Comparison of ENCODE assay signal across 8 cellular contexts in genomic region chr9:137240321-137240840, GRCh38. TPM values are rescaled to one million over a fixed set of nuclear protein-coding genes. Genes with fewer than 3 reads are reported as not detected.
A peak's percentile ranks its signal among the peaks of the same experiment; 100 is the strongest.
DNase-seq lines count a peak whose midpoint lies in the region; ATAC-seq and TF ChIP-seq lines count a peak whose summit lies in the region.

No MANE protein-coding gene starts in this region.

- CTCF ChIA-PET in RWPE1 (lab: Yijun Ruan, JAX): interaction anchor here (0.6 to 2.0 kb wide), 7 partner anchors 9 to 554 kb away, joined by 3 to 8 read pairs (median 4); partner anchors contain the start of genes ENTPD2 and NRARP

- peaks cover 0 to 2% (median 0%) of the 10 kb centered on the region in 7 donors for H3K27me3 ChIP-seq in heart right ventricle
- no peaks in the 10 kb centered on the region for H3K27me3 ChIP-seq in prostate gland (replicated peaks; ENCODE audit: insufficient read depth)

- no peak for TF ChIP-seq POLR2A in prostate gland (IDR thresholded peaks at IDR 0.05)

- H3K36me3 ChIP-seq in heart right ventricle (peaks cover 0 to 26% (median 12%) of the 10 kb centered on the region in 9 donors), prostate gland (peaks cover 0 to 11% of the 10 kb centered on the region in 2 donors)

- H3K9me3 ChIP-seq in heart right ventricle (no peaks in the 10 kb centered on the region), prostate gland (no peaks in the 10 kb centered on the region)

- H3K27ac ChIP-seq in RWPE1 (peak overlapping the region; percentile 100), heart right ventricle (peak overlapping the region; percentile 88 to 100 (median 98)), prostate gland (peak overlapping the region; percentile 92)

- POLR2A ChIA-PET in RWPE1 (lab: Yijun Ruan, JAX; ENCODE audit: low non-redundant PET): interaction anchor here (0.5 to 2.0 kb wide), 14 partner anchors 14 to 351 kb away, joined by 3 to 9 read pairs (median 4); partner anchors contain the start of genes ANAPC2, MAN1B1, NELFB and SSNA1

- DNase-seq in COR-L47 (lab: John Stamatoyannopoulos, UW): peak; percentile 75
- peak; percentile 64 for DNase-seq in RWPE1 (ENCODE audit: low spot score)
- peak; percentile 46 for DNase-seq in activated naive CD8-positive, alpha-beta T cell treated with anti-CD3 and anti-CD28 coated beads, Interleukin-2, amount 50 U/mL, for 16 hours (ENCODE audit: low read depth, low spot score)
- peak; percentile 79 to 85 for DNase-seq in heart right ventricle
- peak; percentile 54 for DNase-seq in prostate gland (ENCODE audit: low spot score)
- DNase-seq in NK-92 treated with Interleukin-12 subunit alpha and Interleukin-12 subunit beta, amount 100 ng/mL, for 24 hours (lab: John Stamatoyannopoulos, UW): no peak

- 0 to 1% methylated on average over 48 to 58 of the region's 58 CpGs for WGBS in heart right ventricle, 2 donors
- WGBS in prostate gland: 0% methylated on average over 6 of the region's 58 CpGs

- intact Hi-C loops in heart right ventricle (cut with DNase I): loop anchor here in 1 of 10 donors (2.0 kb wide), 1 partner anchor 18 kb away; the partner anchor contains the start of gene RNF208
- intact Hi-C loops in prostate gland (cut with DNase I): loop anchor here (2.0 kb wide), 1 partner anchor 14 kb away; the partner anchor contains the start of gene NELFB

- H3K4me3 ChIP-seq in heart right ventricle: peak overlapping the region; percentile 48 to 97 (median 70)
- peak overlapping the region; percentile 68 to 70 for H3K4me3 ChIP-seq in prostate gland

- H3K4me1 ChIP-seq in heart right ventricle (peaks cover 16 to 76% (median 56%) of the 10 kb centered on the region in 9 donors), prostate gland (replicated peaks) (peaks cover 35% of the 10 kb centered on the region)

- ATAC-seq in GM19372 (IDR thresholded peaks at IDR 0.05; ENCODE audit: low read depth, unreplicated experiment) (peak; percentile 13), HG03520 (IDR thresholded peaks at IDR 0.05; ENCODE audit: unreplicated experiment) (peak; percentile 13), heart right ventricle (peak; percentile 51 to 68 (median 57))

- TF ChIP-seq CTCF in RWPE1 (conservative IDR thresholded peaks at IDR 0.05; ENCODE audit: low read depth) (peak; percentile 12; the same call in 1 of the 2 replicates), heart right ventricle (IDR thresholded peaks at IDR 0.05) (peak in 2 of 9 donors; percentile 13 to 21), prostate gland (IDR thresholded peaks at IDR 0.05) (no peak)

RNA-seq across cellular contexts. Expression of gene TUBB4B, which starts 0.7 kb away (rescaled TPM):
- total RNA-seq in heart right ventricle (100 to 1,000 TPM; 211 to 495 (median 330) TPM), prostate gland (100 to 1,000 TPM; 279 to 484 TPM)
- 100 to 1,000 TPM; 522 to 992 TPM for polyA plus RNA-seq in heart right ventricle

RNA-seq across cellular contexts. Expression of gene SLC34A3, which starts 9.7 kb away (rescaled TPM):
- total RNA-seq in heart right ventricle: not detected
- polyA plus RNA-seq in heart right ventricle: not detected
- under 1 TPM in 1 of 2 donors, not detected in 1; 0.57 TPM for total RNA-seq in prostate gland

RNA-seq across cellular contexts. Expression of gene STPG3, which starts 10.7 kb away (rescaled TPM):
- total RNA-seq in heart right ventricle: under 1 TPM in 3 of 10 donors, not detected in 7; 0.24 to 0.32 (median 0.32) TPM
- polyA plus RNA-seq in heart right ventricle: under 1 TPM in 1 of 2 donors, not detected in 1; 0.44 TPM
- 1 to 10 TPM in 1 of 2 donors, not detected in 1; 4.2 TPM for total RNA-seq in prostate gland

RNA-seq across cellular contexts. Expression of gene RNF224, which starts 13.1 kb away (rescaled TPM):
- total RNA-seq in heart right ventricle: under 1 TPM in 1 of 10 donors, not detected in 9; 0.14 TPM
- not detected for polyA plus RNA-seq in heart right ventricle
- not detected for total RNA-seq in prostate gland

RNA-seq across cellular contexts. Expression of gene NELFB, which starts 14.7 kb away (rescaled TPM):
- total RNA-seq in heart right ventricle (10 to 100 TPM; 31.6 to 47.1 (median 39.2) TPM), prostate gland (10 to 100 TPM; 44.9 to 82.1 TPM)
- 10 to 100 TPM; 31.5 to 52.9 TPM for polyA plus RNA-seq in heart right ventricle
